Comparison of ENCODE assay signal across 33 cellular contexts in the genomic region with DNA sequence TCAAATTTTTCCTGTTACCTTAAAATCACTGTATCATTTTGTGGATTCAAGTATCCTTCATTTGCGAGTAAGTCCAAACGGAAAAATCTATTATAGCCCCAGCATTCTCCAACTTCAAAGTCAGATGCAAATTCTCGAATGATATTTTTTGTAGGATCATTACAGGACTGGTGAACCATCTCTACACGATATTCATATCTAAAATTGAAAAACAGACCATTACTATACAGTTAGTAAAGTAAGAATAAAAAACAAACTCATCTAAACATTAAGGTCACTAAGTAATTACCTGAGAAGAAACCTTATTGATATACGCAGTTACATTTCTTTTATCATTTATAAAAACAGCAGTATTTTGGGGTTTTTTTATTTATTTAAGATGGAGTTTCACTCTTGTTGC. TPM values are rescaled to one million over a fixed set of nuclear protein-coding genes. Genes with fewer than 3 reads are reported as not detected.
DNase-seq lines count a peak whose midpoint lies in the region; ATAC-seq, FAIRE-seq and TF ChIP-seq lines count a peak whose summit lies in the region.
"Had no signal": no experiment of that assay in that cellular context is flagged by ENCODE, and none has a peak within 500 bp of the region (broad histone marks: within the 10 kb centered on the region; RNA-seq: fewer than 3 reads in every experiment).

No MANE protein-coding gene starts in this region.

- H3K36me3 Mint-ChIP-seq in stimulated activated naive B cell treated with anti-CD40 and anti-IgM and Interleukin-4, amounts not matched to agents 10 μg/mL and 1 μg/mL and 100 μg/mL, for 72 hours = peaks cover 25 to 32% of the 10 kb centered on the region in 2 donors
- peaks cover 58% of the 10 kb centered on the region for H3K36me3 Mint-ChIP-seq in GM23338 (ENCODE audit: low read depth)

- DNase-seq in GM12878 (ENCODE audit: low read depth, low spot score) = no peak
- DNase-seq in stimulated activated naive B cell treated with anti-CD40 and anti-IgM and Interleukin-4, amounts not matched to agents 10 μg/mL and 1 μg/mL and 100 μg/mL, for 72 hours = no peak
- no peak for DNase-seq in H7
- no peak for DNase-seq in GM23338 (ENCODE audit: low spot score)
- DNase-seq: 8988T; ACHN; AML-193; BE2C; C1 segment of cervical spinal cord; Caco-2; Calu3; CD4-positive, alpha-beta memory T cell; CD4-positive, alpha-beta T cell; CD4-positive, CD25-positive, alpha-beta regulatory T cell; CD8-positive, alpha-beta memory T cell; CD8-positive, alpha-beta T cell; COR-L47; DMS 273 treated with DMSO at 0.1 percent for 48 hours; DMS153; DMS53; DMS79; DMS79 treated with DMSO at 0.1 percent for 48 hours; DND-41; EL had no signal

- RAD21 ChIA-PET in GM12878 (lab: Charles Lee; ENCODE audit: unreplicated experiment) = no interaction called here

- intact Hi-C loops in GM12878 (cut with micrococcal nuclease; ENCODE audit: unreplicated experiment) = no loop called here

- H3K4me2 ChIP-seq in GM12878 (ENCODE audit: control insufficient read depth, insufficient read depth) = no peak overlapping the region
- no peak overlapping the region for H3K4me2 ChIP-seq in GM23338
- H3K4me2 ChIP-seq: A549; BLaER1; BLaER1 treated with 17β-estradiol and CSF1 and Interleukin-3, amounts not matched to agents 10 nM and 100 nM had no signal

- no peak for TF ChIP-seq CTCF in GM12878 (IDR thresholded peaks at IDR 0.05 in 2 of 3, conservative IDR thresholded peaks at IDR 0.05 in 1 of 3; ENCODE audit: control insufficient read depth in 2 of 3, extremely low read depth in 1 of 3, insufficient read depth in 1 of 3, low read depth in 3 of 3, low read length in 3 of 3)
- no peak for TF ChIP-seq CTCF in GM23338 (conservative IDR thresholded peaks at IDR 0.05; ENCODE audit: low read depth in 2 of 2)

- no peak overlapping the region for H3K4me3 ChIP-seq in GM12878
- no peak overlapping the region for H3K4me3 ChIP-seq in H7 (ENCODE audit: insufficient read depth, low read depth, low read length)
- no peak overlapping the region for H3K4me3 ChIP-seq in GM23338
- H3K4me3 ChIP-seq: A549; BLaER1; BLaER1 treated with 17β-estradiol and CSF1 and Interleukin-3, amounts not matched to agents 10 nM and 100 nM had no signal

- H3K36me3 ChIP-seq in GM12878 (ENCODE audit: control insufficient read depth in 2 of 2, insufficient read depth in 2 of 2, low read length in 1 of 2) (peaks cover 1 to 6% of the 10 kb centered on the region in 2 experiments; a peak in 3 of 4 replicates), H7 (replicated peaks; ENCODE audit: control insufficient read depth, insufficient read depth, low read length) (peaks cover 3% of the 10 kb centered on the region), GM23338 (ENCODE audit: insufficient read depth) (peaks cover 32% of the 10 kb centered on the region)

- no peaks in the 10 kb centered on the region for H3K9me3 Mint-ChIP-seq in stimulated activated naive B cell treated with anti-CD40 and anti-IgM and Interleukin-4, amounts not matched to agents 10 μg/mL and 1 μg/mL and 100 μg/mL, for 72 hours
- H3K9me3 Mint-ChIP-seq in GM23338 = no peaks in the 10 kb centered on the region
- H3K9me3 Mint-ChIP-seq: CD14-positive monocyte; CD4-positive, alpha-beta T cell; CD4-positive, CD25-positive, alpha-beta regulatory T cell; CD8-positive, alpha-beta memory T cell; CD8-positive, alpha-beta T cell had no signal

- no peak overlapping the region for H3K27ac ChIP-seq in GM12878 (ENCODE audit: control insufficient read depth, insufficient read depth)
- no peak overlapping the region for H3K27ac ChIP-seq in GM23338 (ENCODE audit: low read depth)
- H3K27ac ChIP-seq: 22Rv1; A549; BLaER1; BLaER1 treated with 17β-estradiol and CSF1 and Interleukin-3, amounts not matched to agents 10 nM and 100 nM; C4-2B had no signal

- POLR2A ChIA-PET in GM12878 (lab: Charles Lee) = no interaction called here

- no peaks in the 10 kb centered on the region for H3K4me1 Mint-ChIP-seq in stimulated activated naive B cell treated with anti-CD40 and anti-IgM and Interleukin-4, amounts not matched to agents 10 μg/mL and 1 μg/mL and 100 μg/mL, for 72 hours
- no peaks in the 10 kb centered on the region for H3K4me1 Mint-ChIP-seq in GM23338
- H3K4me1 Mint-ChIP-seq: B cell, CD14-positive monocyte had no signal

- FAIRE-seq in GM12878 (lab: Jason Lieb, UNC) = no peak
- FAIRE-seq: A204.1, A549, D721Med had no signal

- SMC1A ChIA-PET in GM12878 (lab: Charles Lee; ENCODE audit: uncharacterized antibody, unreplicated experiment) = interaction anchor here (0.6 kb wide), 1 partner anchor 89 kb away, joined by 3 read pairs; no protein-coding TSS in a partner anchor

- TF ChIP-seq POLR2A in GM12878 (IDR thresholded peaks at IDR 0.05; ENCODE audit: low read depth, low read length) = no peak

- H3K27ac Mint-ChIP-seq in stimulated activated naive B cell treated with anti-CD40 and anti-IgM and Interleukin-4, amounts not matched to agents 10 μg/mL and 1 μg/mL and 100 μg/mL, for 72 hours = peak overlapping the region; percentile 51
- H3K27ac Mint-ChIP-seq in GM23338 = no peak overlapping the region
- H3K27ac Mint-ChIP-seq: B cell; CD4-positive, alpha-beta memory T cell; CD4-positive, alpha-beta T cell; CD4-positive, CD25-positive, alpha-beta regulatory T cell; CD8-positive, alpha-beta T cell had no signal

- TF ChIP-seq EP300 in GM12878 (IDR thresholded peaks at IDR 0.05; ENCODE audit: borderline replicate concordance in 1 of 2, control insufficient read depth in 1 of 2, low read depth in 2 of 2, low read length in 2 of 2) = no peak

- ATAC-seq in GM12878 (no peak), GM23338 (no peak)
- ATAC-seq in stimulated activated naive B cell treated with anti-CD40 and anti-IgM and Interleukin-4, amounts not matched to agents 10 μg/mL and 1 μg/mL and 100 μg/mL, for 72 hours (replicated peaks) = no peak
- ATAC-seq: A549; CD8-positive, alpha-beta T cell had no signal

- H3K9me3 ChIP-seq in GM12878 (replicated peaks; ENCODE audit: control insufficient read depth, insufficient read depth, low read length) = no peaks in the 10 kb centered on the region
- H3K9me3 ChIP-seq: A549, BE2C, Caco-2 had no signal

- H3F3A ChIP-seq in GM23338 (replicated peaks; ENCODE audit: low read depth) = no peaks in the 10 kb centered on the region

- BruUV-seq in GM12878 (replicated peaks; lab: Mats Ljungman, UMichigan) = no TSS peak

- no peak for TF ChIP-seq RAD21 in GM12878 (IDR thresholded peaks at IDR 0.05; ENCODE audit: insufficient read depth, low read depth, low read length)

- H3K9me2 ChIP-seq in GM23338 (ENCODE audit: insufficient read depth) = no peaks in the 10 kb centered on the region

- no peaks in the 10 kb centered on the region for H3K27me3 Mint-ChIP-seq in stimulated activated naive B cell treated with anti-CD40 and anti-IgM and Interleukin-4, amounts not matched to agents 10 μg/mL and 1 μg/mL and 100 μg/mL, for 72 hours
- H3K27me3 Mint-ChIP-seq in GM23338 (ENCODE audit: insufficient read depth, low read depth, poor library complexity) = no peaks in the 10 kb centered on the region
- H3K27me3 Mint-ChIP-seq: B cell; CD4-positive, alpha-beta memory T cell; CD4-positive, alpha-beta T cell; CD4-positive, CD25-positive, alpha-beta regulatory T cell; CD8-positive, alpha-beta memory T cell had no signal

- no peak overlapping the region for H3K4me3 Mint-ChIP-seq in stimulated activated naive B cell treated with anti-CD40 and anti-IgM and Interleukin-4, amounts not matched to agents 10 μg/mL and 1 μg/mL and 100 μg/mL, for 72 hours
- no peak overlapping the region for H3K4me3 Mint-ChIP-seq in GM23338
- H3K4me3 Mint-ChIP-seq: B cell; CD14-positive monocyte; CD4-positive, alpha-beta memory T cell; CD4-positive, alpha-beta T cell; CD4-positive, CD25-positive, alpha-beta regulatory T cell; CD8-positive, alpha-beta memory T cell; CD8-positive, alpha-beta T cell had no signal

- WGBS in GM12878 (ENCODE audit: insufficient coverage, insufficient replicate concordance, low lambda C conversion rate, missing lambda C conversion rate) = 98% methylated on average over 5 of the region's 5 CpGs

- CTCF ChIA-PET in GM12878 (lab: Yijun Ruan, JAX) = no interaction called here

- H3K79me2 ChIP-seq in GM12878 (ENCODE audit: control insufficient read depth, insufficient read depth, low read length) (no peaks in the 10 kb centered on the region), GM23338 (replicated peaks; ENCODE audit: insufficient read depth) (no peaks in the 10 kb centered on the region)

- H2AFZ ChIP-seq in GM12878 (ENCODE audit: control insufficient read depth, low read depth, low read length) (no peak overlapping the region), GM23338 (no peak overlapping the region)

- no peak overlapping the region for H3K9ac ChIP-seq in GM12878 (ENCODE audit: control insufficient read depth, insufficient read depth, low read length)
- H3K9ac ChIP-seq: BLaER1; BLaER1 treated with 17β-estradiol and CSF1 and Interleukin-3, amounts not matched to agents 10 nM and 100 nM had no signal

- H4K20me1 ChIP-seq in GM12878 (ENCODE audit: control insufficient read depth, insufficient read depth) (no peaks in the 10 kb centered on the region), GM23338 (replicated peaks; ENCODE audit: insufficient read depth) (0 out of 2 replicates have a peak, but pooled peaks cover 7% of the 10 kb centered on the region)
- H4K20me1 ChIP-seq: BLaER1; BLaER1 treated with 17β-estradiol and CSF1 and Interleukin-3, amounts not matched to agents 10 nM and 100 nM had no signal

- H3K4me1 ChIP-seq in GM12878 (ENCODE audit: control insufficient read depth, insufficient read depth, low read length) (no peaks in the 10 kb centered on the region), GM23338 (ENCODE audit: insufficient read depth) (no peaks in the 10 kb centered on the region)
- H3K4me1 ChIP-seq: A549, BE2C had no signal

- no peaks in the 10 kb centered on the region for H3K27me3 ChIP-seq in GM12878 (replicated peaks in 1 of 2; ENCODE audit: control insufficient read depth in 2 of 2, insufficient read depth in 2 of 2, low read length in 1 of 2)
- H3K27me3 ChIP-seq in H7 (ENCODE audit: control insufficient read depth, insufficient read depth, low read length) = no peaks in the 10 kb centered on the region
- H3K27me3 ChIP-seq in GM23338 (ENCODE audit: insufficient read depth) = no peaks in the 10 kb centered on the region
- H3K27me3 ChIP-seq: BE2C; BLaER1; BLaER1 treated with 17β-estradiol and CSF1 and Interleukin-3, amounts not matched to agents 10 nM and 100 nM had no signal

- in situ Hi-C loops in GM12878 (cut with MboI) = no loop called here

RNA-seq across cellular contexts. Expression of a gene that starts 49.8 kb away (rescaled TPM):
- 38.9 and 39.3 TPM in 2 replicates for total RNA-seq in GM12878 (2013; cell fraction: nucleolus; rRNA removed)
- total RNA-seq in GM12878 (2014; rRNA removed) (17.7 and 19.7 TPM in 2 replicates), GM12878 (2014; rRNA removed; fragmentation: Illumina TruSeq; extraction: Trizol) (19.4 and 19.7 TPM in 2 replicates), GM12878 (2021) (17.9 and 20.6 TPM in 2 replicates)
- 8.1 TPM for polyA plus RNA-seq in GM12878 (2011; ENCODE audit: low read depth)
- polyA plus RNA-seq in GM12878 (2011; rRNA removed) (18.6 and 24.4 TPM in 2 replicates), GM12878 (2014; fragmentation: Illumina TruSeq; extraction: Trizol) (16.4 and 21.2 TPM in 2 replicates), GM12878 (2014; fragmentation: Nextera tagmentation; extraction: Ambion mirVana) (1 to 10 TPM; 4.8 to 6.7 TPM), GM12878 (2014; rRNA removed) (11.7 and 13.3 TPM in 2 replicates), GM12878 (2016; fragmentation: Nextera tagmentation; extraction: Ambion mirVana) (10 to 100 TPM; 18.6 to 19.6 TPM), GM23338 (2016; fragmentation: Nextera tagmentation; extraction: Ambion mirVana) (47.6 and 61.1 TPM in 2 replicates)
- polyA plus RNA-seq in GM12878 (2011; cell fraction: cytosol; rRNA removed) = 8.0 and 8.8 TPM in 2 replicates
- polyA plus RNA-seq in GM12878 (2011; cell fraction: nucleus; rRNA removed) = 15.6 and 48.8 TPM in 2 replicates
- 6.8 and 7.0 TPM in 2 replicates for polyA plus RNA-seq in GM12878 (2012)
- polyA minus RNA-seq in GM12878 (2011; rRNA and poly(A)+ RNA removed) = 23.4 and 46.4 TPM in 2 replicates
- polyA minus RNA-seq in GM12878 (2011; cell fraction: cytosol; rRNA and poly(A)+ RNA removed) = 6.5 and 14.7 TPM in 2 replicates
- polyA minus RNA-seq in GM12878 (2011; cell fraction: nucleus; rRNA and poly(A)+ RNA removed) = 33.1 and 38.7 TPM in 2 replicates
- 61.4 and 73.3 TPM in 2 replicates for total RNA-seq in H7 (2014; rRNA removed; shearing (Covaris generic))
- total RNA-seq in GM23338 (2014; rRNA removed; shearing (Covaris generic)) = 65.3 and 71.2 TPM in 2 replicates
